17 cellular contexts compared by ENCODE assay signal in the genomic region with DNA sequence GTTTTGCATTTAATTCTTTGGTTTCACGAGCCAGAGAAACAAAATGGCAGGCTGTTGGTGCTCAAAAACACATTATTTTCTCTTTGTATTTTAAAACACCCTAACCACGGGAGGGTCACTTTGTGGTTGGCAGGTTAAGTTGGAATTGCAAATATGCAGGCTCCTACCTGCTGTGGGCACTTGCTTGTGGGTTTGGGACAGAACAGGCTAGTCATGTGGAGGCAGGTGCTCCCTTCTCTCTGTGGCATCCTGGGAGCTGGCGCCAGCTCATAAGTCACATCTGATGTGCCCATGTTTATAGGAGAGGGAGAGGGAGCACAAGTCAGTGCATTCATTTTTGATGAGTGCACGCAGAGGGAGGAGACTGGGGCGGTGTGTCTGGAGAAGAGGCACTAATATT.
A peak's percentile ranks its signal among the peaks of the same experiment; 100 is the strongest.
DNase-seq lines count a peak whose midpoint lies in the region; ATAC-seq and TF ChIP-seq lines count a peak whose summit lies in the region.
"Had no signal": no experiment of that assay in that cellular context is flagged by ENCODE, and none has a peak within 500 bp of the region (broad histone marks: within the 10 kb centered on the region; RNA-seq: fewer than 3 reads in every experiment).

No MANE protein-coding gene starts in this region.

- no peak overlapping the region for H3K9ac ChIP-seq in endodermal cell (ENCODE audit: extremely low read depth, low read length, poor library complexity, severe bottlenecking)

- no peak overlapping the region for H3K27ac ChIP-seq in endodermal cell (ENCODE audit: low read depth, low read length)
- H3K27ac ChIP-seq: SJSA1, thoracic aorta had no signal

- H3K4me3 Mint-ChIP-seq in endodermal cell, result no peak overlapping the region
- H3K4me3 Mint-ChIP-seq: activated CD4-positive, alpha-beta memory T cell treated with anti-CD3 and anti-CD28 coated beads for 36 hours; activated T-helper 17 cell treated with anti-CD3 and anti-CD28 coated beads, Interleukin-2, amount 50 U/mL, for 72 hours; neural crest cell had no signal

- 80 to 93% methylated on average over 3 to 5 of the region's 5 CpGs for WGBS in endodermal cell (ENCODE audit: insufficient coverage in 1 of 2, insufficient read length in 1 of 2), 2 experiments

- H3K4me1 ChIP-seq in endodermal cell (ENCODE audit: control insufficient read depth, insufficient read depth, low read length) (no peaks in the 10 kb centered on the region), mucosa of descending colon (ENCODE audit: low read depth) (peaks cover 2% of the 10 kb centered on the region)

- peaks cover 6% of the 10 kb centered on the region for H3K27me3 ChIP-seq in endodermal cell (ENCODE audit: control insufficient read depth, insufficient read depth, low read length, poor library complexity, severe bottlenecking)
- H3K27me3 ChIP-seq: SJSA1 had no signal

- H3K9me3 Mint-ChIP-seq in endodermal cell, result no peaks in the 10 kb centered on the region
- H3K9me3 Mint-ChIP-seq: activated CD4-positive, alpha-beta memory T cell treated with anti-CD3 and anti-CD28 coated beads for 36 hours; activated T-helper 17 cell treated with anti-CD3 and anti-CD28 coated beads, Interleukin-2, amount 50 U/mL, for 72 hours; neural crest cell had no signal

- no peak for ATAC-seq in mucosa of descending colon
- ATAC-seq: activated T-helper 17 cell treated with anti-CD3 and anti-CD28 coated beads, Interleukin-2, amount 50 U/mL, for 72 hours had no signal

- no peaks in the 10 kb centered on the region for H3K4me1 Mint-ChIP-seq in endodermal cell
- H3K4me1 Mint-ChIP-seq: activated T-helper 17 cell treated with anti-CD3 and anti-CD28 coated beads, Interleukin-2, amount 50 U/mL, for 72 hours; neural crest cell had no signal

- no peaks in the 10 kb centered on the region for H3K36me3 Mint-ChIP-seq in endodermal cell (ENCODE audit: low read depth)
- H3K36me3 Mint-ChIP-seq: activated CD4-positive, alpha-beta memory T cell treated with anti-CD3 and anti-CD28 coated beads for 36 hours had no signal

- no peak overlapping the region for H3K27ac Mint-ChIP-seq in endodermal cell
- H3K27ac Mint-ChIP-seq: activated CD4-positive, alpha-beta memory T cell treated with anti-CD3 and anti-CD28 coated beads for 36 hours; activated T-helper 17 cell treated with anti-CD3 and anti-CD28 coated beads, Interleukin-2, amount 50 U/mL, for 72 hours had no signal

- DNase-seq in DMS53 (lab: John Stamatoyannopoulos, UW) (peak; percentile 95), NCI-H1417 treated with DMSO at 0.1 percent for 48 hours (lab: John Stamatoyannopoulos, UW) (peak; percentile 88), NCI-H510A treated with DMSO at 0.1 percent for 48 hours (lab: John Stamatoyannopoulos, UW) (peak; percentile 94), endodermal cell (peak; percentile 69), NCI-H226 (no peak), mucosa of descending colon (no peak)
- no peak for DNase-seq in stimulated activated CD4-positive, alpha-beta T cell treated with anti-CD3 and anti-CD28 coated beads, Interleukin-4, amount 100 ng/mL, for 1 hour
- DNase-seq in activated CD8-positive, alpha-beta memory T cell treated with anti-CD3 and anti-CD28 coated beads, Interleukin-2, amount 50 U/mL, for 4 hours, result no peak
- DNase-seq: activated CD4-positive, alpha-beta memory T cell treated with anti-CD3 and anti-CD28 coated beads for 36 hours; amniotic stem cell; Karpas-422; retina; stimulated activated CD4-positive, alpha-beta T cell treated with anti-CD3 and anti-CD28 coated beads, Interleukin-1b, Interleukin-23, amount 100 ng/mL, for 48 hours had no signal

- intact Hi-C loops in mucosa of descending colon (cut with DNase I, micrococcal nuclease), result no loop called here

- TF ChIP-seq CTCF in endodermal cell (conservative IDR thresholded peaks at IDR 0.05) (no peak), mucosa of descending colon (IDR thresholded peaks at IDR 0.05) (no peak)

- no peaks in the 10 kb centered on the region for H3K9me3 ChIP-seq in endodermal cell (ENCODE audit: control insufficient read depth, low read length)
- H3K9me3 ChIP-seq in mucosa of descending colon, result no peaks in the 10 kb centered on the region
- H3K9me3 ChIP-seq: SJSA1, thoracic aorta had no signal

- H3K27me3 Mint-ChIP-seq in endodermal cell (ENCODE audit: insufficient read depth), result no peaks in the 10 kb centered on the region

- H3K36me3 ChIP-seq in endodermal cell (ENCODE audit: control insufficient read depth, insufficient read depth, low read length) (no peaks in the 10 kb centered on the region), mucosa of descending colon (ENCODE audit: low read depth) (no peaks in the 10 kb centered on the region)
- H3K36me3 ChIP-seq: SJSA1, thoracic aorta had no signal

- no peak overlapping the region for H3K4me3 ChIP-seq in endodermal cell (ENCODE audit: low read length)
- no peak overlapping the region for H3K4me3 ChIP-seq in mucosa of descending colon
- H3K4me3 ChIP-seq: SJSA1, thoracic aorta had no signal

Comparison
In these comparisons a context has a peak if more than half of its experiments do, and no peak if none do; other contexts are left out.
1. DNase-seq: peak in DMS53 (single experiment), NCI-H1417 treated with DMSO at 0.1 percent for 48 hours (single experiment), NCI-H510A treated with DMSO at 0.1 percent for 48 hours (single experiment) and endodermal cell (single experiment); none in NCI-H226 (single experiment), stimulated activated CD4-positive, alpha-beta T cell treated with anti-CD3 and anti-CD28 coated beads, Interleukin-4, amount 100 ng/mL, for 1 hour (single experiment), activated CD8-positive, alpha-beta memory T cell treated with anti-CD3 and anti-CD28 coated beads, Interleukin-2, amount 50 U/mL, for 4 hours (single experiment) and mucosa of descending colon (0 of 3).